ENCODE assay signal across 23 cellular contexts in genomic region chr17:46151762-46152161, GRCh38. TPM values are rescaled to one million over a fixed set of nuclear protein-coding genes. Genes with fewer than 3 reads are reported as not detected.
DNase-seq lines count a peak whose midpoint lies in the region; ATAC-seq and TF ChIP-seq lines count a peak whose summit lies in the region.
"Had no signal": no experiment of that assay in that cellular context is flagged by ENCODE, and none has a peak within 500 bp of the region (broad histone marks: within the 10 kb centered on the region; RNA-seq: fewer than 3 reads in every experiment).

No MANE protein-coding gene starts in this region.

- H3K9ac ChIP-seq in Karpas-422 (ENCODE audit: low read length) = no peak overlapping the region
- H3K9ac ChIP-seq: BLaER1 treated with 17β-estradiol and CSF1 and Interleukin-3, amounts not matched to agents 10 nM and 100 nM had no signal

- H3K27ac ChIP-seq in Karpas-422 (ENCODE audit: low read length) = peak overlapping the region; percentile 62
- H3K27ac ChIP-seq in hepatocyte = no peak overlapping the region
- H3K27ac ChIP-seq: BLaER1 treated with 17β-estradiol and CSF1 and Interleukin-3, amounts not matched to agents 10 nM and 100 nM; breast epithelium; upper lobe of right lung had no signal

- peaks cover 64 to 85% of the 10 kb centered on the region in 2 donors for H3K4me1 Mint-ChIP-seq in effector memory CD8-positive, alpha-beta T cell (ENCODE audit: low read depth in 2 of 2)
- peaks cover 90% of the 10 kb centered on the region for H3K4me1 Mint-ChIP-seq in stimulated activated effector memory CD8-positive, alpha-beta T cell treated with anti-CD3 and anti-CD28 coated beads, Interleukin-12 subunit alpha, Interleukin-12 subunit beta, amount 100 ng/mL, for 72 hours
- H3K4me1 Mint-ChIP-seq in activated T-cell treated with anti-CD3 and anti-CD28 coated beads, Interleukin-2, amount 50 U/mL, for 72 hours (ENCODE audit: low read depth) = peaks cover 98% of the 10 kb centered on the region

- peak; percentile 20 for DNase-seq in NCI-H2107 treated with DMSO at 0.1 percent for 48 hours (lab: John Stamatoyannopoulos, UW; ENCODE audit: unreplicated experiment)
- DNase-seq in NCI-H2107 (lab: John Stamatoyannopoulos, UW) = no peak
- no peak for DNase-seq in Karpas-422
- no peak for DNase-seq in effector memory CD8-positive, alpha-beta T cell
- no peak for DNase-seq in stimulated activated effector memory CD8-positive, alpha-beta T cell treated with anti-CD3 and anti-CD28 coated beads, Interleukin-12 subunit alpha, Interleukin-12 subunit beta, amount 100 ng/mL, for 72 hours (ENCODE audit: low spot score in 2 of 2)
- DNase-seq in GM20000 (ENCODE audit: low spot score) = no peak
- DNase-seq in activated T-cell treated with anti-CD3 and anti-CD28 coated beads, Interleukin-2, amount 50 U/mL, for 72 hours = no peak
- no peak for DNase-seq in hepatocyte (ENCODE audit: low spot score)
- DNase-seq: activated CD4-positive, CD25-positive, alpha-beta regulatory T cell treated with anti-CD3 and anti-CD28 coated beads, Interleukin-2, amount 50 U/mL, for 72 hours; activated naive CD8-positive, alpha-beta T cell treated with anti-CD3 and anti-CD28 coated beads, Interleukin-2, amount 10 ng/mL, durations not matched to agents 7 days and 5 days; activated T-cell treated with anti-CD3 and anti-CD28 coated beads, Interleukin-2, amount 50 U/mL, for 48 hours; DMS153; H9; hypothalamus; NCI-H1048; NCI-H510A; occipital lobe; stimulated activated CD4-positive, alpha-beta T cell treated with anti-CD3 and anti-CD28 coated beads, Interleukin-4, amount 100 ng/mL, for 4 hours; upper lobe of right lung had no signal

- no peak overlapping the region for H2AFZ ChIP-seq in Karpas-422 (ENCODE audit: low read length)
- no peak overlapping the region for H2AFZ ChIP-seq in hepatocyte

- H3K4me1 ChIP-seq in Karpas-422 (ENCODE audit: low read length) = peaks cover 94% of the 10 kb centered on the region
- peaks cover 20% of the 10 kb centered on the region for H3K4me1 ChIP-seq in hepatocyte (ENCODE audit: insufficient read depth)

- no peak for ATAC-seq in effector memory CD8-positive, alpha-beta T cell (replicated peaks)
- ATAC-seq in stimulated activated effector memory CD8-positive, alpha-beta T cell treated with anti-CD3 and anti-CD28 coated beads, Interleukin-12 subunit alpha, Interleukin-12 subunit beta, amount 100 ng/mL, for 72 hours = no peak
- no peak for ATAC-seq in activated T-cell treated with anti-CD3 and anti-CD28 coated beads, Interleukin-2, amount 50 U/mL, for 72 hours (replicated peaks in 1 of 2)
- ATAC-seq: upper lobe of right lung had no signal

- peak overlapping the region; percentile 15 to 87 for H3K27ac Mint-ChIP-seq in effector memory CD8-positive, alpha-beta T cell
- peak overlapping the region; percentile 0 for H3K27ac Mint-ChIP-seq in stimulated activated effector memory CD8-positive, alpha-beta T cell treated with anti-CD3 and anti-CD28 coated beads, Interleukin-12 subunit alpha, Interleukin-12 subunit beta, amount 100 ng/mL, for 72 hours
- H3K27ac Mint-ChIP-seq in activated T-cell treated with anti-CD3 and anti-CD28 coated beads, Interleukin-2, amount 50 U/mL, for 72 hours = no peak overlapping the region
- H3K27ac Mint-ChIP-seq: activated naive CD8-positive, alpha-beta T cell treated with anti-CD3 and anti-CD28 coated beads, Interleukin-2, amount 10 ng/mL, durations not matched to agents 7 days and 5 days had no signal

- no peaks in the 10 kb centered on the region for H3K9me3 Mint-ChIP-seq in effector memory CD8-positive, alpha-beta T cell
- no peaks in the 10 kb centered on the region for H3K9me3 Mint-ChIP-seq in stimulated activated effector memory CD8-positive, alpha-beta T cell treated with anti-CD3 and anti-CD28 coated beads, Interleukin-12 subunit alpha, Interleukin-12 subunit beta, amount 100 ng/mL, for 72 hours
- H3K9me3 Mint-ChIP-seq in activated T-cell treated with anti-CD3 and anti-CD28 coated beads, Interleukin-2, amount 50 U/mL, for 72 hours = no peaks in the 10 kb centered on the region
- H3K9me3 Mint-ChIP-seq: activated naive CD8-positive, alpha-beta T cell treated with anti-CD3 and anti-CD28 coated beads, Interleukin-2, amount 10 ng/mL, durations not matched to agents 7 days and 5 days; H9 had no signal

- H3K4me2 ChIP-seq in Karpas-422 (ENCODE audit: low read depth, low read length, poor library complexity, severe bottlenecking) (peak overlapping the region; percentile 20), hepatocyte (no peak overlapping the region)
- H3K4me2 ChIP-seq: smooth muscle cell had no signal

- peak overlapping the region in 1 of 2 donors; percentile 0 for H3K4me3 Mint-ChIP-seq in effector memory CD8-positive, alpha-beta T cell
- no peak overlapping the region for H3K4me3 Mint-ChIP-seq in stimulated activated effector memory CD8-positive, alpha-beta T cell treated with anti-CD3 and anti-CD28 coated beads, Interleukin-12 subunit alpha, Interleukin-12 subunit beta, amount 100 ng/mL, for 72 hours
- H3K4me3 Mint-ChIP-seq in activated T-cell treated with anti-CD3 and anti-CD28 coated beads, Interleukin-2, amount 50 U/mL, for 72 hours = no peak overlapping the region
- H3K4me3 Mint-ChIP-seq: activated naive CD8-positive, alpha-beta T cell treated with anti-CD3 and anti-CD28 coated beads, Interleukin-2, amount 10 ng/mL, durations not matched to agents 7 days and 5 days; H9 had no signal

- H3K36me3 ChIP-seq in Karpas-422 (ENCODE audit: insufficient read depth, low read length) (no peaks in the 10 kb centered on the region), hepatocyte (replicated peaks; ENCODE audit: insufficient read depth, low read depth) (no peaks in the 10 kb centered on the region)
- H3K36me3 ChIP-seq: breast epithelium, upper lobe of right lung had no signal

- H3K9me2 ChIP-seq in Karpas-422 (replicated peaks; ENCODE audit: insufficient read depth, low read length) (no peaks in the 10 kb centered on the region), hepatocyte (replicated peaks; ENCODE audit: insufficient read depth) (no peaks in the 10 kb centered on the region)

- H3K36me3 Mint-ChIP-seq in effector memory CD8-positive, alpha-beta T cell (ENCODE audit: insufficient read depth) = peaks cover 27% of the 10 kb centered on the region
- peaks cover 64% of the 10 kb centered on the region for H3K36me3 Mint-ChIP-seq in stimulated activated effector memory CD8-positive, alpha-beta T cell treated with anti-CD3 and anti-CD28 coated beads, Interleukin-12 subunit alpha, Interleukin-12 subunit beta, amount 100 ng/mL, for 72 hours
- peaks cover 2 to 11% of the 10 kb centered on the region in 2 donors for H3K36me3 Mint-ChIP-seq in activated T-cell treated with anti-CD3 and anti-CD28 coated beads, Interleukin-2, amount 50 U/mL, for 72 hours (ENCODE audit: insufficient read depth in 2 of 2)

- TF ChIP-seq CTCF in GM20000 (IDR thresholded peaks at IDR 0.05; ENCODE audit: extremely low read depth, missing control alignments) (no peak), hepatocyte (IDR thresholded peaks at IDR 0.05; ENCODE audit: poor library complexity) (no peak)

- H3K27me3 ChIP-seq in Karpas-422 (ENCODE audit: low read length) = no peaks in the 10 kb centered on the region
- H3K27me3 ChIP-seq in hepatocyte = no peaks in the 10 kb centered on the region
- H3K27me3 ChIP-seq: BLaER1 treated with 17β-estradiol and CSF1 and Interleukin-3, amounts not matched to agents 10 nM and 100 nM; breast epithelium; upper lobe of right lung had no signal

- no peaks in the 10 kb centered on the region for H3K27me3 Mint-ChIP-seq in effector memory CD8-positive, alpha-beta T cell
- H3K27me3 Mint-ChIP-seq in activated T-cell treated with anti-CD3 and anti-CD28 coated beads, Interleukin-2, amount 50 U/mL, for 72 hours (ENCODE audit: low read depth) = no peaks in the 10 kb centered on the region
- H3K27me3 Mint-ChIP-seq: activated naive CD8-positive, alpha-beta T cell treated with anti-CD3 and anti-CD28 coated beads, Interleukin-2, amount 10 ng/mL, durations not matched to agents 7 days and 5 days had no signal

- H3K79me2 ChIP-seq in Karpas-422 (ENCODE audit: low read length) (peaks cover 98% of the 10 kb centered on the region), hepatocyte (peaks cover 100% of the 10 kb centered on the region)

- H3K9me3 ChIP-seq in Karpas-422 (ENCODE audit: low read length) (no peaks in the 10 kb centered on the region), hepatocyte (ENCODE audit: low read depth) (no peaks in the 10 kb centered on the region)
- H3K9me3 ChIP-seq: breast epithelium, upper lobe of right lung had no signal

- H3K4me3 ChIP-seq in Karpas-422 (ENCODE audit: low read length) (no peak overlapping the region), hepatocyte (no peak overlapping the region)
- H3K4me3 ChIP-seq: BLaER1 treated with 17β-estradiol and CSF1 and Interleukin-3, amounts not matched to agents 10 nM and 100 nM; breast epithelium; lung; smooth muscle cell; upper lobe of right lung had no signal

- H4K20me1 ChIP-seq in Karpas-422 (ENCODE audit: insufficient read depth, low read depth, low read length) (peaks cover 40% of the 10 kb centered on the region; the same call in 1 of the 2 replicates), hepatocyte (ENCODE audit: insufficient read depth, poor library complexity, severe bottlenecking) (peaks cover 100% of the 10 kb centered on the region)

RNA-seq across cellular contexts. Expression of gene KANSL1, which starts 41.5 kb away (rescaled TPM):
- 127 and 153 TPM in 2 replicates for total RNA-seq in Karpas-422 (2014; rRNA removed; shearing (Covaris generic); ENCODE audit: low replicate concordance)
- total RNA-seq in activated T-cell treated with anti-CD3 and anti-CD28 coated beads, Interleukin-2, amount 50 U/mL, for 72 hours = 100 to 1,000 TPM in 1 of 2 donors, 10 to 100 TPM in 1; 73.5 to 130 TPM
- total RNA-seq in hepatocyte = 68.2 and 84.3 TPM in 2 replicates
- 32.6 and 37.3 TPM in 2 replicates for polyA plus RNA-seq in hepatocyte
